ENCODE assay signal across 11 cellular contexts in the genomic region with DNA sequence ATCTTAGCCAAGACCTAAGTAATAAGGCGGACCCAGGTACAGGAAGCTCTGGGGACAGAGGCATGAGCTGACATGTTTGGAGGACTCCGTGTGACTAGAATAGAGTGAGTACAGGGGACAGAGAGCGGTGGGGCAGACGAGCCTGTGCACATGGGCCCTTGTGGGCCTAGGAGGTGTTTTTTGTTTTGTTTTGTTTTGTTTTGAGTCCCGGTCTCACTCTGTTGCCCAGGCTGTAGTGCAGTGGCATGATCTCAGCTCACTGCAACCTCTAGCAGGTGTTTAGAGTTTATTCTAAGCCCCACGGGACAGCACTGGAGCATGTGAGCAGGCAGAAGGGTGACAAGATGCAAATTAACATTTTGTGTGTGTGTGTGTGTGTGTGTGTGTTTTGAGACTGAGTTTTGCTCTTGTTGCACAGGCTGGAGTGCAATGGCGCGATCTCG. TPM values are rescaled to one million over a fixed set of nuclear protein-coding genes. Genes with fewer than 3 reads are reported as not detected.
A peak's percentile ranks its signal among the peaks of the same experiment; 100 is the strongest.
DNase-seq lines count a peak whose midpoint lies in the region; ATAC-seq lines count a peak whose summit lies in the region.
"Had no signal": no experiment of that assay in that cellular context is flagged by ENCODE, and none has a peak within 500 bp of the region (broad histone marks: within the 10 kb centered on the region; RNA-seq: fewer than 3 reads in every experiment).

No MANE protein-coding gene starts in this region.

- no peak overlapping the region for H3K4me3 Mint-ChIP-seq in T-helper 1 cell treated with Interleukin-12 subunit alpha and Interleukin-12 subunit beta and Interleukin-4 antibody, amounts not matched to agents 30 μg/mL and 1 μg/mL, for 36 hours
- H3K4me3 Mint-ChIP-seq in naive B cell = peak overlapping the region; percentile 57 to 90 (median 78)
- H3K4me3 Mint-ChIP-seq: effector memory CD8-positive, alpha-beta T cell had no signal

- peaks cover 29% of the 10 kb centered on the region for H3K4me1 Mint-ChIP-seq in T-helper 1 cell treated with Interleukin-12 subunit alpha and Interleukin-12 subunit beta and Interleukin-4 antibody, amounts not matched to agents 30 μg/mL and 1 μg/mL, for 36 hours (ENCODE audit: low read depth)
- peaks cover 44 to 76% (median 63%) of the 10 kb centered on the region in 3 donors for H3K4me1 Mint-ChIP-seq in naive B cell

- H3K27ac Mint-ChIP-seq in T-helper 1 cell treated with Interleukin-12 subunit alpha and Interleukin-12 subunit beta and Interleukin-4 antibody, amounts not matched to agents 30 μg/mL and 1 μg/mL, for 36 hours = peak overlapping the region; percentile 3
- peak overlapping the region; percentile 84 to 99 (median 98) for H3K27ac Mint-ChIP-seq in naive B cell
- H3K27ac Mint-ChIP-seq: effector memory CD8-positive, alpha-beta T cell had no signal

- no peaks in the 10 kb centered on the region for H3K27me3 Mint-ChIP-seq in T-helper 1 cell treated with Interleukin-12 subunit alpha and Interleukin-12 subunit beta and Interleukin-4 antibody, amounts not matched to agents 30 μg/mL and 1 μg/mL, for 36 hours (ENCODE audit: low read depth)
- no peaks in the 10 kb centered on the region for H3K27me3 Mint-ChIP-seq in naive B cell
- H3K27me3 Mint-ChIP-seq: effector memory CD8-positive, alpha-beta T cell had no signal

- no peaks in the 10 kb centered on the region for H3K9me3 Mint-ChIP-seq in T-helper 1 cell treated with Interleukin-12 subunit alpha and Interleukin-12 subunit beta and Interleukin-4 antibody, amounts not matched to agents 30 μg/mL and 1 μg/mL, for 36 hours
- no peaks in the 10 kb centered on the region for H3K9me3 Mint-ChIP-seq in naive B cell
- H3K9me3 Mint-ChIP-seq: effector memory CD8-positive, alpha-beta T cell had no signal

- peaks cover 7% of the 10 kb centered on the region for H3K36me3 Mint-ChIP-seq in T-helper 1 cell treated with Interleukin-12 subunit alpha and Interleukin-12 subunit beta and Interleukin-4 antibody, amounts not matched to agents 30 μg/mL and 1 μg/mL, for 36 hours (ENCODE audit: low read depth)
- H3K36me3 Mint-ChIP-seq in naive B cell = peaks cover 0 to 5% of the 10 kb centered on the region in 2 donors

- ATAC-seq in GM21515 (IDR thresholded peaks at IDR 0.05; ENCODE audit: unreplicated experiment) (peak; percentile 35), HG03575 (IDR thresholded peaks at IDR 0.05; ENCODE audit: extremely low read depth, insufficient number of reproducible peaks, low FRiP score, unreplicated experiment) (peak; percentile 31), naive B cell (ENCODE audit: low read depth in 2 of 2) (peak; percentile 54 to 63), GM19452 (IDR thresholded peaks at IDR 0.05; ENCODE audit: unreplicated experiment) (no peak)
- ATAC-seq: effector memory CD8-positive, alpha-beta T cell; lower lobe of right lung had no signal

- DNase-seq in T-helper 1 cell (no peak), naive B cell (peak; percentile 89), NCI-H187 (lab: John Stamatoyannopoulos, UW) (no peak)
- no peak for DNase-seq in NK-92 treated with Interleukin-12 subunit alpha and Interleukin-12 subunit beta, amount 100 ng/mL, for 24 hours (lab: John Stamatoyannopoulos, UW)
- DNase-seq: effector memory CD8-positive, alpha-beta T cell; lower lobe of right lung; NCI-H446 treated with DMSO at 0.1 percent for 48 hours had no signal

RNA-seq across cellular contexts. Expression of a gene that starts 3.1 kb away (rescaled TPM):
- 10 to 100 TPM; 12.3 to 36.9 (median 21.6) TPM for polyA plus RNA-seq in naive B cell (ENCODE audit: low read depth in 6 of 6)

RNA-seq across cellular contexts. Expression of a gene that starts 46.2 kb away (rescaled TPM):
- polyA plus RNA-seq in naive B cell (ENCODE audit: low read depth in 6 of 6) = 10 to 100 TPM; 46.3 to 78.7 (median 54.2) TPM

RNA-seq across cellular contexts. Expression of a gene that starts 53.3 kb away (rescaled TPM):
- polyA plus RNA-seq in naive B cell (ENCODE audit: low read depth in 6 of 6) = 1 to 10 TPM in 1 of 6 donors, under 1 TPM in 1, not detected in 4; 0.73 to 1.0 TPM
